ENCODE assay signal across 9 cellular contexts in genomic region chr11:3050386-3051325, GRCh38. TPM values are rescaled to one million over a fixed set of nuclear protein-coding genes. Genes with fewer than 3 reads are reported as not detected.
A peak's percentile ranks its signal among the peaks of the same experiment; 100 is the strongest.
DNase-seq lines count a peak whose midpoint lies in the region; ATAC-seq and TF ChIP-seq lines count a peak whose summit lies in the region.
"Had no signal": no experiment of that assay in that cellular context is flagged by ENCODE, and none has a peak within 500 bp of the region (broad histone marks: within the 10 kb centered on the region; RNA-seq: fewer than 3 reads in every experiment).

No MANE protein-coding gene starts in this region.

- no peaks in the 10 kb centered on the region for H3K9me3 ChIP-seq in CD4-positive, alpha-beta T cell (ENCODE audit: control insufficient read depth, low read length)
- H3K9me3 ChIP-seq in adrenal gland (replicated peaks in 1 of 3) (no peaks in the 10 kb centered on the region), neural progenitor cell (ENCODE audit: low read depth) (no peaks in the 10 kb centered on the region), uterus (no peaks in the 10 kb centered on the region)

- POLR2A ChIA-PET in CD4-positive, alpha-beta T cell (lab: Charles Lee): interaction anchor here (0.9 to 1.8 kb wide), 5 partner anchors 13 to 58 kb away, joined by 4 to 7 read pairs (median 6); partner anchors contain the start of gene NAP1L4

- intact Hi-C loops in CD4-positive, alpha-beta T cell (cut with DNase I, micrococcal nuclease): loop anchor here in 1 of 2 experiments (10.0 kb wide), 3 partner anchors 324 to 646 kb away; partner anchors contain the start of genes KCNQ1, TRPM5, TSSC4 and ZNF195
- intact Hi-C loops in adrenal gland (cut with DNase I) (no loop called here), uterus (cut with DNase I; ENCODE audit: low total_unique reads) (no loop called here)

- no peaks in the 10 kb centered on the region for H3K27me3 ChIP-seq in CD4-positive, alpha-beta T cell (ENCODE audit: control insufficient read depth, insufficient read depth, low read length)
- no peaks in the 10 kb centered on the region for H3K27me3 ChIP-seq in adrenal gland
- H3K27me3 ChIP-seq in neural progenitor cell: no peaks in the 10 kb centered on the region
- H3K27me3 ChIP-seq in uterus: no peaks in the 10 kb centered on the region

- no peak for TF ChIP-seq CTCF in CD4-positive, alpha-beta T cell (IDR thresholded peaks at IDR 0.05)
- TF ChIP-seq CTCF in HFFc6 (IDR thresholded peaks at IDR 0.05) (no peak), adrenal gland (IDR thresholded peaks at IDR 0.05) (no peak), neural progenitor cell (IDR thresholded peaks at IDR 0.05) (no peak), uterus (IDR thresholded peaks at IDR 0.05) (no peak)

- no peaks in the 10 kb centered on the region for H3K9me3 Mint-ChIP-seq in CD4-positive, alpha-beta T cell
- H3K9me3 Mint-ChIP-seq in HFFc6 (no peaks in the 10 kb centered on the region), neural progenitor cell (no peaks in the 10 kb centered on the region)

- no peak overlapping the region for H3K4me2 ChIP-seq in neural progenitor cell

- H3F3A ChIP-seq in neural progenitor cell (ENCODE audit: low read depth): no peaks in the 10 kb centered on the region

- TF ChIP-seq POLR2A in adrenal gland (IDR thresholded peaks at IDR 0.05) (no peak), erythroblast (IDR thresholded peaks at IDR 0.05; ENCODE audit: low read length) (no peak), uterus (IDR thresholded peaks at IDR 0.05) (no peak)

- H4K20me1 ChIP-seq in neural progenitor cell (ENCODE audit: low read depth): peaks cover 5% of the 10 kb centered on the region

- H3K4me1 ChIP-seq in adrenal gland (replicated peaks in 1 of 2) (peaks cover 17 to 24% of the 10 kb centered on the region in 2 donors), neural progenitor cell (peaks cover 13% of the 10 kb centered on the region), uterus (peaks cover 0 to 5% of the 10 kb centered on the region in 2 donors)

- H3K36me3 ChIP-seq in adrenal gland (replicated peaks in 1 of 2) (no peaks in the 10 kb centered on the region), neural progenitor cell (no peaks in the 10 kb centered on the region), uterus (no peaks in the 10 kb centered on the region)

- H3K9ac ChIP-seq in neural progenitor cell: no peak overlapping the region

- no peak for ATAC-seq in CD4-positive, alpha-beta T cell (ENCODE audit: poor library complexity)

- peaks cover 45% of the 10 kb centered on the region for H3K4me1 Mint-ChIP-seq in CD4-positive, alpha-beta T cell (ENCODE audit: low read depth)
- H3K4me1 Mint-ChIP-seq in HFFc6 (ENCODE audit: low read depth) (peaks cover 51% of the 10 kb centered on the region), neural progenitor cell (peaks cover 25% of the 10 kb centered on the region)

- H2AFZ ChIP-seq in neural progenitor cell (replicated peaks): no peak overlapping the region

- no peak overlapping the region for H3K4me3 ChIP-seq in adrenal gland
- H3K4me3 ChIP-seq in neural progenitor cell: no peak overlapping the region
- no peak overlapping the region for H3K4me3 ChIP-seq in uterus

- WGBS in adrenal gland, 4 donors: 93 to 95% (median 94%) methylated on average over 17 to 20 of the region's 20 CpGs

- peaks cover 13% of the 10 kb centered on the region for H3K36me3 Mint-ChIP-seq in CD4-positive, alpha-beta T cell (ENCODE audit: low read depth)
- peaks cover 8% of the 10 kb centered on the region; the same call in 1 of the 2 replicates for H3K36me3 Mint-ChIP-seq in HFFc6 (ENCODE audit: low read depth)
- peaks cover 3% of the 10 kb centered on the region for H3K36me3 Mint-ChIP-seq in neural progenitor cell

- no peaks in the 10 kb centered on the region for H3K27me3 Mint-ChIP-seq in CD4-positive, alpha-beta T cell
- H3K27me3 Mint-ChIP-seq in HFFc6 (ENCODE audit: insufficient read depth) (peaks cover 2% of the 10 kb centered on the region), neural progenitor cell (ENCODE audit: insufficient read depth, low read depth) (peaks cover 7% of the 10 kb centered on the region)

- peak overlapping the region; percentile 18 for H3K4me3 Mint-ChIP-seq in CD4-positive, alpha-beta T cell
- peak overlapping the region; percentile 78 for H3K4me3 Mint-ChIP-seq in HFFc6
- H3K4me3 Mint-ChIP-seq in neural progenitor cell: no peak overlapping the region

- peaks cover 67% of the 10 kb centered on the region for H3K79me2 ChIP-seq in neural progenitor cell (ENCODE audit: low read depth)

- DNase-seq in CD4-positive, alpha-beta T cell: no peak
- no peak for DNase-seq in HFFc6
- no peak for DNase-seq in adrenal gland
- no peak for DNase-seq in neural progenitor cell (ENCODE audit: low spot score)
- DNase-seq in erythroblast (lab: John Stamatoyannopoulos, UW): no peak
- no peak for DNase-seq in NCI-H2029 treated with DMSO at 0.1 percent for 48 hours (lab: John Stamatoyannopoulos, UW)
- no peak for DNase-seq in EL
- no peak for DNase-seq in uterus
- DNase-seq: NCI-H748 treated with DMSO at 0.1 percent for 48 hours had no signal

- no peak overlapping the region for H3K27ac ChIP-seq in CD4-positive, alpha-beta T cell (ENCODE audit: low read depth, low read length)
- peak overlapping the region in 4 of 5 donors; percentile 64 to 90 (median 78) for H3K27ac ChIP-seq in adrenal gland
- H3K27ac ChIP-seq in neural progenitor cell: no peak overlapping the region
- peak overlapping the region in 1 of 2 donors; percentile 58 for H3K27ac ChIP-seq in uterus

- peak overlapping the region; percentile 86 for H3K27ac Mint-ChIP-seq in CD4-positive, alpha-beta T cell
- H3K27ac Mint-ChIP-seq in HFFc6: peak overlapping the region; percentile 91
- peak overlapping the region; percentile 88 for H3K27ac Mint-ChIP-seq in neural progenitor cell

- CTCF ChIA-PET in CD4-positive, alpha-beta T cell (lab: Charles Lee): interaction anchor here (4.1 kb wide), 1 partner anchor 41 kb away, joined by 24 read pairs; no protein-coding TSS in a partner anchor

RNA-seq across cellular contexts. Expression of gene CARS1, which starts 6.6 kb away (rescaled TPM):
- total RNA-seq in CD4-positive, alpha-beta T cell: 10 to 100 TPM; 24.1 to 25.2 TPM
- 10 to 100 TPM; 51.2 to 64.3 (median 56.1) TPM for total RNA-seq in HFFc6 (2021; fragmentation: NEBNext Ultra II Directional; extraction: Animal tissue kit (Norgen Biotek cat#: 25700))
- 10 to 100 TPM; 25.5 to 46.7 (median 30.0) TPM for total RNA-seq in adrenal gland
- polyA plus RNA-seq in adrenal gland: 10 to 100 TPM; 31.1 to 35.2 (median 32.5) TPM
- total RNA-seq in neural progenitor cell (ENCODE audit: low replicate concordance): 17.2 and 22.3 TPM in 2 replicates
- 10 to 100 TPM; 13.2 to 39.5 (median 27.4) TPM for total RNA-seq in uterus

RNA-seq across cellular contexts. Expression of gene NAP1L4, which starts 58.5 kb away (rescaled TPM):
- total RNA-seq in CD4-positive, alpha-beta T cell: 100 to 1,000 TPM; 262 to 285 TPM
- 100 to 1,000 TPM; 109 to 140 (median 131) TPM for total RNA-seq in HFFc6 (2021; fragmentation: NEBNext Ultra II Directional; extraction: Animal tissue kit (Norgen Biotek cat#: 25700))
- 10 to 100 TPM; 39.7 to 94.9 (median 76.6) TPM for total RNA-seq in adrenal gland
- 100 to 1,000 TPM in 1 of 3 donors, 10 to 100 TPM in 2; 63.1 to 100 (median 80.3) TPM for polyA plus RNA-seq in adrenal gland
- total RNA-seq in neural progenitor cell (ENCODE audit: low replicate concordance): 108 and 191 TPM in 2 replicates
- total RNA-seq in uterus: 100 to 1,000 TPM in 3 of 4 donors, 10 to 100 TPM in 1; 96.1 to 183 (median 129) TPM

Comparison
In these comparisons a context has a peak if more than half of its experiments do, and no peak if none do; other contexts are left out.
1. H3K27ac ChIP-seq: peak in adrenal gland (4 of 5); none in CD4-positive, alpha-beta T cell (single experiment) and neural progenitor cell (single experiment).
2. Peak in every context shown above with its lines, with median percentiles within 50 percentile points of each other: H3K27ac Mint-ChIP-seq.